23 cellular contexts compared by ENCODE assay signal in the genomic region with DNA sequence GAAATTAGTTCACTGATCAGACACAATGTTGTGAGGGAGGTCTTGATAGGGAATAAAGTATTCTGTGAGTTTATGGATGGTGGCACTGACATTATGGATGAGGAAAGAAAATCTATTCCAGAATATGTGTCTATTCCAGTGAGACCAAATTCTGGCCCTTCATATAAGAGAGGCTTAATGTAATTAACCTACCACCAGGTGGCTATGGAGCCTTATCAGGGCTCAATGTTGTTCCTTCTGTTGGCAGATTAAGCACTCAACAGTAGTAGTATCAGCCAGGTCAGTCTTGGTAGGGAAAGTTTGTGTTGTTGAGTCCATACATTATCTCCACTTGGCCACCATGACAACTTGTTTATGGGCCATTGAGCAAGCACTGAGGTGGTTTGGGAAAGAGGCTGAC. TPM values are rescaled to one million over a fixed set of nuclear protein-coding genes. Genes with fewer than 3 reads are reported as not detected.
DNase-seq lines count a peak whose midpoint lies in the region; ATAC-seq, FAIRE-seq and TF ChIP-seq lines count a peak whose summit lies in the region.
"Had no signal": no experiment of that assay in that cellular context is flagged by ENCODE, and none has a peak within 500 bp of the region (broad histone marks: within the 10 kb centered on the region; RNA-seq: fewer than 3 reads in every experiment).

No MANE protein-coding gene starts in this region.

- no peaks in the 10 kb centered on the region for H3K9me3 ChIP-seq in K562 (replicated peaks; ENCODE audit: control insufficient read depth, insufficient read depth, low read depth, low read length)
- no peaks in the 10 kb centered on the region for H3K9me3 ChIP-seq in ascending aorta
- H3K9me3 ChIP-seq: right lobe of liver had no signal

- DNase-seq in LNCaP clone FGC (ENCODE audit: low read depth), result no peak
- DNase-seq in K562 (ENCODE audit: extremely low read depth in 1 of 4, low spot score in 3 of 4), result no peak
- peak; percentile 5 for DNase-seq in iris pigment epithelial cell (ENCODE audit: low read depth)
- DNase-seq in ascending aorta (ENCODE audit: low spot score in 2 of 2), result no peak
- DNase-seq in NCI-H1417 treated with DMSO at 0.1 percent for 48 hours (lab: John Stamatoyannopoulos, UW), result no peak
- no peak for DNase-seq in NCI-H748 (lab: John Stamatoyannopoulos, UW; ENCODE audit: unreplicated experiment)
- DNase-seq: activated B cell treated with CpG ODN at 0.5 μM for 24 hours; activated CD4-positive, alpha-beta memory T cell treated with anti-CD3 and anti-CD28 coated beads, Interleukin-2, amount 10 ng/mL, durations not matched to agents 7 days and 5 days; activated naive CD4-positive, alpha-beta T cell; amniotic stem cell; CD4-positive, alpha-beta memory T cell; DND-41; effector CD8-positive, alpha-beta T cell; GOT3; heart right ventricle; NCI-H2029; right lobe of liver; stimulated activated CD4-positive, alpha-beta T cell treated with anti-CD3 and anti-CD28 coated beads, Interleukin-15, amount 100 ng/mL, for 24 hours; T-helper 2 cell had no signal

- no peak overlapping the region for H3K9ac ChIP-seq in K562 (ENCODE audit: insufficient read depth in 1 of 2, low read depth in 2 of 2, low read length in 2 of 2)

- POLR2A ChIA-PET in K562 (lab: Yijun Ruan, JAX), result interaction anchor here (0.6 kb wide), 1 partner anchor 188 kb away, joined by 3 read pairs; no protein-coding TSS in a partner anchor

- TF ChIP-seq CTCF in GM12875 (IDR thresholded peaks at IDR 0.05; ENCODE audit: borderline replicate concordance, insufficient read depth, low read depth, low read length) (peak; percentile 9; the same call in 1 of the 2 replicates), LNCaP clone FGC (IDR thresholded peaks at IDR 0.05; ENCODE audit: control insufficient read depth, extremely low read depth, insufficient read depth) (0 out of 2 replicates have a peak, but pooled peaks have one; percentile 14), K562 (IDR thresholded peaks at IDR 0.05 in 2 of 3, conservative IDR thresholded peaks at IDR 0.05 in 1 of 3; ENCODE audit: insufficient read depth in 2 of 3, low read depth in 1 of 3, low read length in 3 of 3) (peak in 2 of 3 experiments; percentile 10 to 23; a peak in 1 of 6 replicates), ascending aorta (IDR thresholded peaks at IDR 0.05) (no peak)

- H3K4me2 ChIP-seq in K562 (ENCODE audit: insufficient read depth, low read length), result no peak overlapping the region

- H3K4me1 ChIP-seq in K562 (replicated peaks in 1 of 2; ENCODE audit: control insufficient read depth in 2 of 2, insufficient read depth in 2 of 2, low read length in 2 of 2), result no peaks in the 10 kb centered on the region
- H3K4me1 ChIP-seq in ascending aorta, result no peaks in the 10 kb centered on the region
- H3K4me1 ChIP-seq: heart right ventricle had no signal

- no peaks in the 10 kb centered on the region for H3K79me2 ChIP-seq in K562 (ENCODE audit: control insufficient read depth, insufficient read depth, low read length)

- H3K27me3 ChIP-seq in K562 (ENCODE audit: control insufficient read depth in 2 of 2, insufficient read depth in 2 of 2, low read length in 2 of 2) (no peaks in the 10 kb centered on the region), ascending aorta (no peaks in the 10 kb centered on the region)
- H3K27me3 ChIP-seq: right lobe of liver had no signal

- ATAC-seq in K562, result no peak
- ATAC-seq: heart right ventricle, HepG2 had no signal

- TF ChIP-seq POLR2A in K562 (conservative IDR thresholded peaks at IDR 0.05), result no peak

- no peak for TF ChIP-seq EP300 in K562 (IDR thresholded peaks at IDR 0.05; ENCODE audit: low read length)

- CTCF ChIA-PET in K562 (lab: Yijun Ruan, JAX; ENCODE audit: low intra/inter-chr PET ratio), result no interaction called here

- BruUV-seq in K562 (replicated peaks; lab: Mats Ljungman, UMichigan), result no TSS peak

- intact Hi-C loops in K562 (cut with micrococcal nuclease), result no loop called here
- intact Hi-C loops in ascending aorta (cut with DNase I), result no loop called here

- TF ChIP-seq RAD21 in K562 (CRISPR knock-in tag; conservative IDR thresholded peaks at IDR 0.05 in 1 of 2, IDR thresholded peaks at IDR 0.05 in 1 of 2), result 0 out of 4 replicates have a peak, but pooled peaks of 1 of the 2 experiments have one; percentile 9

- no peaks in the 10 kb centered on the region for H3K36me3 ChIP-seq in K562 (ENCODE audit: control insufficient read depth, insufficient read depth, low read length)
- H3K36me3 ChIP-seq in ascending aorta, result no peaks in the 10 kb centered on the region
- H3K36me3 ChIP-seq: heart right ventricle, right lobe of liver had no signal

- H3K27ac ChIP-seq in K562 (ENCODE audit: extremely low read depth, low read depth, low read length) (no peak overlapping the region), ascending aorta (no peak overlapping the region)
- H3K27ac ChIP-seq: heart right ventricle, right lobe of liver had no signal

- no peaks in the 10 kb centered on the region for H4K20me1 ChIP-seq in K562 (replicated peaks; ENCODE audit: control insufficient read depth, insufficient read depth, low read length)

- H3K9me1 ChIP-seq in K562 (ENCODE audit: control insufficient read depth, insufficient read depth, low read length), result no peaks in the 10 kb centered on the region

- in situ Hi-C loops in K562 (cut with MboI), result no loop called here

- no peak overlapping the region for H3K4me3 ChIP-seq in GM12875 (ENCODE audit: low read depth, low read length)
- H3K4me3 ChIP-seq in LNCaP clone FGC (ENCODE audit: low read depth, low read length), result no peak overlapping the region
- no peak overlapping the region for H3K4me3 ChIP-seq in K562
- no peak overlapping the region for H3K4me3 ChIP-seq in ascending aorta
- H3K4me3 ChIP-seq: heart right ventricle, lung, right lobe of liver had no signal

- no peak overlapping the region for H2AFZ ChIP-seq in K562 (ENCODE audit: low read depth, low read length)

- no peak for FAIRE-seq in K562 (lab: Jason Lieb, UNC)
- FAIRE-seq: HepG2 had no signal

TF ChIP-seq in K562, 482 proteins besides CTCF, POLR2A, EP300 and RAD21:
- TF ChIP-seq NBN (IDR thresholded peaks at IDR 0.05; ENCODE audit: low read depth), result no peak
- TF ChIP-seq CBFA2T3 (IDR thresholded peaks at IDR 0.05), result peak; percentile 32; the same call in 1 of the 2 replicates
- no peak for TF ChIP-seq RBM17 (IDR thresholded peaks at IDR 0.05; ENCODE audit: borderline replicate concordance, low read depth, low read length)
- TF ChIP-seq TCF7 (IDR thresholded peaks at IDR 0.05; ENCODE audit: borderline replicate concordance), result no peak

RNA-seq across cellular contexts. Expression of gene BARX1, which starts 41.7 kb away (rescaled TPM):
- not detected in 2 replicates for total RNA-seq in K562 (2011; cell fraction: chromatin; rRNA removed; ENCODE audit: low replicate concordance)
- not detected in 2 replicates for total RNA-seq in K562 (2011; cell fraction: nucleolus; rRNA removed)
- not detected in 2 replicates for total RNA-seq in K562 (2011; cell fraction: nucleoplasm; rRNA removed)
- total RNA-seq in K562 (2014; rRNA removed) (0.14 TPM in 1 of 2 replicates, not detected in the other), K562 (2014; rRNA removed; fragmentation: Illumina TruSeq; extraction: Trizol) (not detected in 2 replicates), K562 (2015; rRNA removed; fragmentation: Illumina TruSeq; extraction: Trizol) (not detected in 2 replicates), K562 (2021) (0.11 TPM in 1 of 2 replicates, not detected in the other), ascending aorta (not detected)
- polyA plus RNA-seq in K562 (2011; rRNA removed) (not detected in 2 replicates), K562 (2014; fragmentation: Illumina TruSeq; extraction: Trizol) (not detected in 2 replicates), K562 (2014; fragmentation: Nextera tagmentation; extraction: Ambion mirVana) (not detected), K562 (2014; rRNA removed) (0.08 TPM in 1 of 2 replicates, not detected in the other)
- not detected in 2 replicates for polyA plus RNA-seq in K562 (2011; cell fraction: cytosol; rRNA removed)
- not detected in 2 replicates for polyA plus RNA-seq in K562 (2011; cell fraction: nucleus; rRNA removed)
- 0.37 TPM in 1 of 2 replicates, not detected in the other for polyA plus RNA-seq in K562 (2012)
- not detected in 2 replicates for polyA minus RNA-seq in K562 (2011; rRNA and poly(A)+ RNA removed)
- polyA minus RNA-seq in K562 (2011; cell fraction: cytosol; rRNA and poly(A)+ RNA removed), result not detected in 2 replicates
- polyA minus RNA-seq in K562 (2011; cell fraction: nucleus; rRNA and poly(A)+ RNA removed), result not detected in 2 replicates
- total RNA-seq: activated B cell treated with CpG ODN at 0.5 μM for 24 hours; CD4-positive, alpha-beta memory T cell; HepG2; lung; right lobe of liver; temporal lobe had no signal
- polyA plus RNA-seq: CD4-positive, alpha-beta memory T cell; HepG2 had no signal

Comparison
In these comparisons a context has a peak if more than half of its experiments do, and no peak if none do; other contexts are left out.
1. CTCF ChIP-seq: peak in GM12875 (single experiment), LNCaP clone FGC (single experiment) and K562 (2 of 3); none in ascending aorta (0 of 3).